ENCODE assay signal across 1 cellular context in genomic region chr7:105875505-105875904, GRCh38.
TF ChIP-seq lines count a peak whose summit lies in the region.

No MANE protein-coding gene starts in this region.

TF ChIP-seq in SK-N-SH, 30 proteins besides CTCF, POLR2A, EP300 and RAD21 (continued from another document):
- TF ChIP-seq REST (IDR thresholded peaks at IDR 0.05; ENCODE audit: low read depth, low read length) (no peak), SIN3A (IDR thresholded peaks at IDR 0.05; ENCODE audit: borderline replicate concordance, low read depth, low read length) (no peak), TCF12 (IDR thresholded peaks at IDR 0.05) (no peak), FOXM1 (IDR thresholded peaks at IDR 0.05; ENCODE audit: low read depth) (no peak), SMC3 (IDR thresholded peaks at IDR 0.05; ENCODE audit: low read depth, low read length) (no peak), GABPA (IDR thresholded peaks at IDR 0.05; ENCODE audit: low read depth) (no peak), NRF1 (IDR thresholded peaks at IDR 0.05; ENCODE audit: low read depth, low read length) (no peak), ELF1 (IDR thresholded peaks at IDR 0.05) (no peak), RXRA (IDR thresholded peaks at IDR 0.05; ENCODE audit: borderline replicate concordance, low read depth) (no peak)
